Comparison of ENCODE assay signal across 10 cellular contexts in genomic region chr10:93745411-93746065, GRCh38. TPM values are rescaled to one million over a fixed set of nuclear protein-coding genes. Genes with fewer than 3 reads are reported as not detected.
DNase-seq lines count a peak whose midpoint lies in the region; ATAC-seq and TF ChIP-seq lines count a peak whose summit lies in the region.
"Had no signal": no experiment of that assay in that cellular context is flagged by ENCODE, and none has a peak within 500 bp of the region (broad histone marks: within the 10 kb centered on the region; RNA-seq: fewer than 3 reads in every experiment).

No MANE protein-coding gene starts in this region.

- H3K79me2 ChIP-seq in PC-3 (ENCODE audit: low read length): no peaks in the 10 kb centered on the region

- H3K36me3 ChIP-seq in PC-3 (ENCODE audit: low read depth, low read length): no peaks in the 10 kb centered on the region

- intact Hi-C loops in PC-3 (cut with micrococcal nuclease): loop anchor here (1.0 kb wide), 1 partner anchor 71 kb away; no protein-coding TSS in a partner anchor

- no peaks in the 10 kb centered on the region for H3K9me2 ChIP-seq in PC-3 (replicated peaks; ENCODE audit: low read length)

- H2AFZ ChIP-seq in PC-3 (ENCODE audit: low read length): peak overlapping the region; percentile 30; the same call in 1 of the 2 replicates

- H4K20me1 ChIP-seq in PC-3 (ENCODE audit: low read length): no peaks in the 10 kb centered on the region

- DNase-seq in AG04450 (ENCODE audit: low read depth, low spot score) (no peak), H4 (ENCODE audit: low spot score) (peak; percentile 19), PC-3 (peak; percentile 37), glomerular visceral epithelial cell (ENCODE audit: extremely low spot score) (peak; percentile 36), UCSD-AML1 (lab: John Stamatoyannopoulos, UW; ENCODE audit: unreplicated experiment) (no peak)
- no peak for DNase-seq in activated T-cell treated with anti-CD3 and anti-CD28 coated beads, Interleukin-2, amount 50 U/mL, for 48 hours
- DNase-seq: activated effector memory CD4-positive, alpha-beta T cell treated with anti-CD3 and anti-CD28 coated beads, Interleukin-2, amount 50 U/mL, for 16 hours; left cardiac atrium had no signal

- H3K4me3 ChIP-seq in AG04450 (ENCODE audit: low read depth, low read length): no peak overlapping the region
- no peak overlapping the region for H3K4me3 ChIP-seq in PC-3 (ENCODE audit: low read length)

- no peak overlapping the region for H3K4me2 ChIP-seq in PC-3 (ENCODE audit: low read length)

- H3K9me3 ChIP-seq in AG04450 (ENCODE audit: control insufficient read depth, insufficient read depth, low read length) (no peaks in the 10 kb centered on the region), PC-3 (ENCODE audit: low read length) (no peaks in the 10 kb centered on the region)

- no peak overlapping the region for H3K9ac ChIP-seq in PC-3 (ENCODE audit: low read length)

- POLR2A ChIA-PET in AG04450 (lab: Yijun Ruan, JAX): no interaction called here
- POLR2A ChIA-PET in PC-3 (lab: Charles Lee; ENCODE audit: unreplicated experiment): no interaction called here

- CTCF ChIA-PET in AG04450 (lab: Charles Lee) (interaction anchor here (0.9 to 1.6 kb wide), 2 partner anchors 13 to 70 kb away, joined by 3 to 12 read pairs; no protein-coding TSS in a partner anchor), PC-3 (lab: Charles Lee) (interaction anchor here (1.0 to 1.7 kb wide), 2 partner anchors 43 to 70 kb away, joined by 3 to 16 read pairs; partner anchors contain the start of gene FRA10AC1)

- H3K4me1 ChIP-seq in PC-3 (ENCODE audit: insufficient read depth, low read length): peaks cover 8% of the 10 kb centered on the region; the same call in 1 of the 2 replicates

- no TSS peak for BruUV-seq in PC-3 (replicated peaks; lab: Mats Ljungman, UMichigan)

- H3K27ac ChIP-seq in AG04450 (ENCODE audit: low read depth, low read length) (no peak overlapping the region), PC-3 (ENCODE audit: low read length) (no peak overlapping the region)

- H3K27me3 ChIP-seq in AG04450 (ENCODE audit: control insufficient read depth, insufficient read depth, low read length) (peaks cover 3% of the 10 kb centered on the region), PC-3 (ENCODE audit: low read length) (no peaks in the 10 kb centered on the region)

- TF ChIP-seq CTCF in AG04450 (IDR thresholded peaks at IDR 0.05; ENCODE audit: low read depth, low read length): peak; percentile 31; the same call in 1 of the 2 replicates
- TF ChIP-seq CTCF in PC-3 (conservative IDR thresholded peaks at IDR 0.05; ENCODE audit: low read depth, low read length): peak; percentile 53

- no peaks in the 10 kb centered on the region for H3F3A ChIP-seq in PC-3 (ENCODE audit: low read length, unreplicated experiment)

- ATAC-seq in PC-3 (no peak), HG03280 (IDR thresholded peaks at IDR 0.05; ENCODE audit: unreplicated experiment) (no peak), HG03039 (IDR thresholded peaks at IDR 0.05; ENCODE audit: unreplicated experiment) (no peak)

RNA-seq across cellular contexts. Expression of gene LGI1, which starts 12.2 kb away (rescaled TPM):
- polyA plus RNA-seq in AG04450 (2011; rRNA removed): not detected in 2 replicates
- polyA minus RNA-seq in AG04450 (2011; rRNA and poly(A)+ RNA removed): not detected in 2 replicates
- total RNA-seq in H4 (2014; rRNA removed; shearing (Covaris generic)): 0.08 TPM in 1 of 2 replicates, not detected in the other
- total RNA-seq in PC-3 (2014; rRNA removed): not detected in 2 replicates

RNA-seq across cellular contexts. Expression of gene FRA10AC1, which starts 43.1 kb away (rescaled TPM):
- 7.0 and 12.1 TPM in 2 replicates for polyA plus RNA-seq in AG04450 (2011; rRNA removed)
- polyA minus RNA-seq in AG04450 (2011; rRNA and poly(A)+ RNA removed): 2.9 and 6.0 TPM in 2 replicates
- total RNA-seq in H4 (2014; rRNA removed; shearing (Covaris generic)): 0.74 and 2.0 TPM in 2 replicates
- 3.8 and 5.5 TPM in 2 replicates for total RNA-seq in PC-3 (2014; rRNA removed)

Comparison
In these comparisons a context has a peak if more than half of its experiments do, and no peak if none do; other contexts are left out.
1. DNase-seq: peak in H4 (single experiment), PC-3 (single experiment) and glomerular visceral epithelial cell (single experiment); none in AG04450 (single experiment), activated T-cell treated with anti-CD3 and anti-CD28 coated beads, Interleukin-2, amount 50 U/mL, for 48 hours (0 of 2) and UCSD-AML1 (single experiment).